Comparison of ENCODE assay signal across 9 cellular contexts in the genomic region with DNA sequence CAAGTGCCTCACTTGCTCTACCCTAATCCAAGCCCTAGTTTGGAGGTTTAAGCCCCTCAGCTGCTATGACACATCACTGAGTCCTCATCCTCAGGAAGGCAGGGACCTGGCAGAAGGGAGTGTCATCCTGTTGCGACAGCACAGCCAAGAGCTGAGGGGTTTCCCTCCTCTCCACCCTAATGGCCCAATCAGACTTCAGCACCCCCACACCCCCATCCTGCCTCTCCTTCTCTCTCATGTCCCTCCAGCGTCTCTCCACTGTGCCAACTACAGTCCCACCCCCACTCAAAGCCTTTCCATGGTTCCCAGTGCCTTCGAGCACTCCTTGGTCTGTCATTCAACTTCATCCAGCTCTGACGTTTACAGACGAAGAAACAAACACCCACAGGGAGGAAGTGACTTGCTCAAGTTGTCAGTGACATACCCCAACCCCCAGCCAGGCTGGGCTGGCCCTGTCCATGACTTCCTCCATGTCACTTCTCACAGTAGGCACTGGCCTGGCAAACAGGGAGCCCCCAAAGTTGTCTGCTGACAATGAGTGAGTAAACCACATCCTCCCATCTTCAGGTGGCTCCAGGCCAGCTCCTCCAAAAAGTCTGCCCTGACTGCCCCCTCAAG. TPM values are rescaled to one million over a fixed set of nuclear protein-coding genes. Genes with fewer than 3 reads are reported as not detected.
A peak's percentile ranks its signal among the peaks of the same experiment; 100 is the strongest.
DNase-seq lines count a peak whose midpoint lies in the region; FAIRE-seq and TF ChIP-seq lines count a peak whose summit lies in the region.
"Had no signal": no experiment of that assay in that cellular context is flagged by ENCODE, and none has a peak within 500 bp of the region (broad histone marks: within the 10 kb centered on the region; RNA-seq: fewer than 3 reads in every experiment).

No MANE protein-coding gene starts in this region.

- intact Hi-C loops in cardiac septum (cut with DNase I): no loop called here

- no peak overlapping the region for H3K4me3 ChIP-seq in GM06990 (replicated peaks; ENCODE audit: low read depth, low read length)

- H3K36me3 ChIP-seq in GM06990 (ENCODE audit: control insufficient read depth, insufficient read depth, low read length): peaks cover 8% of the 10 kb centered on the region

- no peak for TF ChIP-seq CTCF in GM06990 (IDR thresholded peaks at IDR 0.05; ENCODE audit: insufficient read depth, low read length, poor library complexity, severe bottlenecking)

- no peak for FAIRE-seq in RCC 7860 (lab: Jason Lieb, UNC)
- FAIRE-seq: islet of Langerhans had no signal

- no peaks in the 10 kb centered on the region for H3K27me3 ChIP-seq in GM06990 (replicated peaks; ENCODE audit: control insufficient read depth, insufficient read depth, low read length)

- DNase-seq in GM06990 (ENCODE audit: extremely low read depth, insufficient read length) (peak; percentile 59), RCC 7860 (ENCODE audit: low spot score) (peak; percentile 46), activated T-helper 1 cell treated with Interleukin-2 at 50 U/mL for 16 hours (ENCODE audit: low read depth) (peak; percentile 36), cardiac septum (ENCODE audit: low spot score) (peak; percentile 92), epidermal melanocyte (ENCODE audit: insufficient read length, low spot score) (no peak), NCI-H524 (lab: John Stamatoyannopoulos, UW) (no peak), NCI-H2029 (lab: John Stamatoyannopoulos, UW) (no peak)
- peak; percentile 35 for DNase-seq in stimulated activated CD4-positive, alpha-beta T cell treated with anti-CD3 and anti-CD28 coated beads, Interleukin-12 subunit alpha, Interleukin-12 subunit beta, amount 100 ng/mL, for 4 hours

RNA-seq across cellular contexts. Expression of a gene that starts 15.6 kb away (rescaled TPM):
- total RNA-seq in cardiac septum: 46.3 TPM

RNA-seq across cellular contexts. Expression of a gene that starts 57.3 kb away (rescaled TPM):
- 45.2 TPM for total RNA-seq in cardiac septum

Comparison
In these comparisons a context has a peak if more than half of its experiments do, and no peak if none do; other contexts are left out.
1. DNase-seq: peak in GM06990 (single experiment), RCC 7860 (single experiment), activated T-helper 1 cell treated with Interleukin-2 at 50 U/mL for 16 hours (single experiment), cardiac septum (single experiment) and stimulated activated CD4-positive, alpha-beta T cell treated with anti-CD3 and anti-CD28 coated beads, Interleukin-12 subunit alpha, Interleukin-12 subunit beta, amount 100 ng/mL, for 4 hours (single experiment); none in epidermal melanocyte (single experiment), NCI-H524 (0 of 2) and NCI-H2029 (single experiment).